Comparison of ENCODE assay signal across 1 cellular context in genomic region chr6:47083586-47084047, GRCh38.
TF ChIP-seq lines count a peak whose summit lies in the region.

No MANE protein-coding gene starts in this region.

TF ChIP-seq in HepG2, 621 proteins besides CTCF, POLR2A, EP300 and RAD21 (continued from another document and continues in another):
- TF ChIP-seq, protein P1, sequence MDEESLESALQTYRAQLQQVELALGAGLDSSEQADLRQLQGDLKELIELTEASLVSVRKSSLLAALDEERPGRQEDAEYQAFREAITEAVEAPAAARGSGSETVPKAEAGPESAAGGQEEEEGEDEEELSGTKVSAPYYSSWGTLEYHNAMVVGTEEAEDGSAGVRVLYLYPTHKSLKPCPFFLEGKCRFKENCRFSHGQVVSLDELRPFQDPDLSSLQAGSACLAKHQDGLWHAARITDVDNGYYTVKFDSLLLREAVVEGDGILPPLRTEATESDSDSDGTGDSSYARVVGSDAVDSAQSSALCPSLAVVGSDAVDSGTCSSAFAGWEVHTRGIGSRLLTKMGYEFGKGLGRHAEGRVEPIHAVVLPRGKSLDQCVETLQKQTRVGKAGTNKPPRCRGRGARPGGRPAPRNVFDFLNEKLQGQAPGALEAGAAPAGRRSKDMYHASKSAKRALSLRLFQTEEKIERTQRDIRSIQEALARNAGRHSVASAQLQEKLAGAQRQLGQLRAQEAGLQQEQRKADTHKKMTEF (CRISPR knock-in tag; IDR thresholded peaks at IDR 0.05), result peak; percentile 55; the same call in 1 of the 2 replicates
- no peak for TF ChIP-seq SETDB1 (CRISPR knock-in tag; IDR thresholded peaks at IDR 0.05; ENCODE audit: borderline replicate concordance)
- peak; percentile 65; the same call in 1 of the 2 replicates for TF ChIP-seq CBX5 (CRISPR knock-in tag; IDR thresholded peaks at IDR 0.05; ENCODE audit: borderline replicate concordance)
- TF ChIP-seq ZNF713 (CRISPR knock-in tag; IDR thresholded peaks at IDR 0.05), result no peak
- no peak; the same call in 1 of the 2 replicates for TF ChIP-seq PPARG (CRISPR knock-in tag; conservative IDR thresholded peaks at IDR 0.05)
- no peak for TF ChIP-seq ZNF567 (CRISPR knock-in tag; IDR thresholded peaks at IDR 0.05; ENCODE audit: borderline replicate concordance)
- TF ChIP-seq ZFX (CRISPR knock-in tag; IDR thresholded peaks at IDR 0.05; ENCODE audit: low read depth), result 0 out of 2 replicates have a peak, but pooled peaks have one; percentile 14
- no peak for TF ChIP-seq ZNF878 (CRISPR knock-in tag; IDR thresholded peaks at IDR 0.05)
- TF ChIP-seq ZNF562 (CRISPR knock-in tag; IDR thresholded peaks at IDR 0.05; ENCODE audit: borderline replicate concordance), result no peak
- TF ChIP-seq PAF1 (CRISPR knock-in tag; IDR thresholded peaks at IDR 0.05), result no peak
- TF ChIP-seq, protein P2, sequence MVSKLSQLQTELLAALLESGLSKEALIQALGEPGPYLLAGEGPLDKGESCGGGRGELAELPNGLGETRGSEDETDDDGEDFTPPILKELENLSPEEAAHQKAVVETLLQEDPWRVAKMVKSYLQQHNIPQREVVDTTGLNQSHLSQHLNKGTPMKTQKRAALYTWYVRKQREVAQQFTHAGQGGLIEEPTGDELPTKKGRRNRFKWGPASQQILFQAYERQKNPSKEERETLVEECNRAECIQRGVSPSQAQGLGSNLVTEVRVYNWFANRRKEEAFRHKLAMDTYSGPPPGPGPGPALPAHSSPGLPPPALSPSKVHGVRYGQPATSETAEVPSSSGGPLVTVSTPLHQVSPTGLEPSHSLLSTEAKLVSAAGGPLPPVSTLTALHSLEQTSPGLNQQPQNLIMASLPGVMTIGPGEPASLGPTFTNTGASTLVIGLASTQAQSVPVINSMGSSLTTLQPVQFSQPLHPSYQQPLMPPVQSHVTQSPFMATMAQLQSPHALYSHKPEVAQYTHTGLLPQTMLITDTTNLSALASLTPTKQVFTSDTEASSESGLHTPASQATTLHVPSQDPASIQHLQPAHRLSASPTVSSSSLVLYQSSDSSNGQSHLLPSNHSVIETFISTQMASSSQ (IDR thresholded peaks at IDR 0.05; ENCODE audit: low read depth), result no peak
- TF ChIP-seq, protein P2 (CRISPR knock-in tag; IDR thresholded peaks at IDR 0.05; ENCODE audit: borderline replicate concordance), result peak; percentile 54; the same call in 1 of the 2 replicates
- TF ChIP-seq, protein P3, sequence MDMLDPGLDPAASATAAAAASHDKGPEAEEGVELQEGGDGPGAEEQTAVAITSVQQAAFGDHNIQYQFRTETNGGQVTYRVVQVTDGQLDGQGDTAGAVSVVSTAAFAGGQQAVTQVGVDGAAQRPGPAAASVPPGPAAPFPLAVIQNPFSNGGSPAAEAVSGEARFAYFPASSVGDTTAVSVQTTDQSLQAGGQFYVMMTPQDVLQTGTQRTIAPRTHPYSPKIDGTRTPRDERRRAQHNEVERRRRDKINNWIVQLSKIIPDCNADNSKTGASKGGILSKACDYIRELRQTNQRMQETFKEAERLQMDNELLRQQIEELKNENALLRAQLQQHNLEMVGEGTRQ (IDR thresholded peaks at IDR 0.05; ENCODE audit: low read depth, low read length), result no peak
- TF ChIP-seq, protein P3 (CRISPR knock-in tag; IDR thresholded peaks at IDR 0.05; ENCODE audit: borderline replicate concordance), result no peak
- no peak for TF ChIP-seq U2AF1 (optimal IDR thresholded peaks at IDR 0.05; ENCODE audit: low read depth, low read length)
- TF ChIP-seq XBP1 (CRISPR knock-in tag; IDR thresholded peaks at IDR 0.05), result no peak
- peak; percentile 43; the same call in 1 of the 2 replicates for TF ChIP-seq ZFY (CRISPR knock-in tag; IDR thresholded peaks at IDR 0.05)
- TF ChIP-seq, protein P4, sequence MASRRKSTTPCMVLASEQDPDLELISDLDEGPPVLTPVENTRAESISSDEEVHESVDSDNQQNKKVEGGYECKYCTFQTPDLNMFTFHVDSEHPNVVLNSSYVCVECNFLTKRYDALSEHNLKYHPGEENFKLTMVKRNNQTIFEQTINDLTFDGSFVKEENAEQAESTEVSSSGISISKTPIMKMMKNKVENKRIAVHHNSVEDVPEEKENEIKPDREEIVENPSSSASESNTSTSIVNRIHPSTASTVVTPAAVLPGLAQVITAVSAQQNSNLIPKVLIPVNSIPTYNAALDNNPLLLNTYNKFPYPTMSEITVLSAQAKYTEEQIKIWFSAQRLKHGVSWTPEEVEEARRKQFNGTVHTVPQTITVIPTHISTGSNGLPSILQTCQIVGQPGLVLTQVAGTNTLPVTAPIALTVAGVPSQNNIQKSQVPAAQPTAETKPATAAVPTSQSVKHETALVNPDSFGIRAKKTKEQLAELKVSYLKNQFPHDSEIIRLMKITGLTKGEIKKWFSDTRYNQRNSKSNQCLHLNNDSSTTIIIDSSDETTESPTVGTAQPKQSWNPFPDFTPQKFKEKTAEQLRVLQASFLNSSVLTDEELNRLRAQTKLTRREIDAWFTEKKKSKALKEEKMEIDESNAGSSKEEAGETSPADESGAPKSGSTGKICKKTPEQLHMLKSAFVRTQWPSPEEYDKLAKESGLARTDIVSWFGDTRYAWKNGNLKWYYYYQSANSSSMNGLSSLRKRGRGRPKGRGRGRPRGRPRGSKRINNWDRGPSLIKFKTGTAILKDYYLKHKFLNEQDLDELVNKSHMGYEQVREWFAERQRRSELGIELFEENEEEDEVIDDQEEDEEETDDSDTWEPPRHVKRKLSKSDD (CRISPR knock-in tag; IDR thresholded peaks at IDR 0.05; ENCODE audit: low read depth), result no peak
- TF ChIP-seq NR1H2 (CRISPR knock-in tag; IDR thresholded peaks at IDR 0.05; ENCODE audit: borderline replicate concordance, low read depth), result no peak
- TF ChIP-seq MAFG (CRISPR knock-in tag; IDR thresholded peaks at IDR 0.05), result no peak
- TF ChIP-seq ZNF7 (CRISPR knock-in tag; IDR thresholded peaks at IDR 0.05), result no peak
- TF ChIP-seq HINFP (CRISPR knock-in tag; IDR thresholded peaks at IDR 0.05; ENCODE audit: low read depth), result no peak
- peak; percentile 35; the same call in 1 of the 2 replicates for TF ChIP-seq TARDBP (CRISPR knock-in tag; IDR thresholded peaks at IDR 0.05)
- TF ChIP-seq SNRNP70 (IDR thresholded peaks at IDR 0.05; ENCODE audit: low read depth, low read length), result no peak
- TF ChIP-seq ZNF296 (CRISPR knock-in tag; conservative IDR thresholded peaks at IDR 0.05), result no peak
- no peak for TF ChIP-seq RFXAP (CRISPR knock-in tag; IDR thresholded peaks at IDR 0.05; ENCODE audit: borderline replicate concordance)
- peak; percentile 63 for TF ChIP-seq ZNF792 (CRISPR knock-in tag; IDR thresholded peaks at IDR 0.05)
- TF ChIP-seq RERE (CRISPR knock-in tag; IDR thresholded peaks at IDR 0.05; ENCODE audit: low read depth), result no peak
- no peak for TF ChIP-seq AKAP8 (CRISPR knock-in tag; IDR thresholded peaks at IDR 0.05)
- TF ChIP-seq HOXA9 (CRISPR knock-in tag; IDR thresholded peaks at IDR 0.05; ENCODE audit: borderline replicate concordance), result no peak
- TF ChIP-seq RAD51 (IDR thresholded peaks at IDR 0.05; ENCODE audit: borderline replicate concordance), result no peak
- no peak for TF ChIP-seq CENPBD1 (CRISPR knock-in tag; IDR thresholded peaks at IDR 0.05; ENCODE audit: borderline replicate concordance, low read depth)
- TF ChIP-seq, protein P5, sequence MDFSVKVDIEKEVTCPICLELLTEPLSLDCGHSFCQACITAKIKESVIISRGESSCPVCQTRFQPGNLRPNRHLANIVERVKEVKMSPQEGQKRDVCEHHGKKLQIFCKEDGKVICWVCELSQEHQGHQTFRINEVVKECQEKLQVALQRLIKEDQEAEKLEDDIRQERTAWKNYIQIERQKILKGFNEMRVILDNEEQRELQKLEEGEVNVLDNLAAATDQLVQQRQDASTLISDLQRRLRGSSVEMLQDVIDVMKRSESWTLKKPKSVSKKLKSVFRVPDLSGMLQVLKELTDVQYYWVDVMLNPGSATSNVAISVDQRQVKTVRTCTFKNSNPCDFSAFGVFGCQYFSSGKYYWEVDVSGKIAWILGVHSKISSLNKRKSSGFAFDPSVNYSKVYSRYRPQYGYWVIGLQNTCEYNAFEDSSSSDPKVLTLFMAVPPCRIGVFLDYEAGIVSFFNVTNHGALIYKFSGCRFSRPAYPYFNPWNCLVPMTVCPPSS (IDR thresholded peaks at IDR 0.05), result no peak
- no peak for TF ChIP-seq ZNF547 (CRISPR knock-in tag; IDR thresholded peaks at IDR 0.05)
- no peak for TF ChIP-seq SYNCRIP (IDR thresholded peaks at IDR 0.05; ENCODE audit: insufficient read depth, low read depth, low read length)
- peak; percentile 35; the same call in 1 of the 2 replicates for TF ChIP-seq NCOA2 (CRISPR knock-in tag; IDR thresholded peaks at IDR 0.05)
- peak; percentile 27; the same call in 1 of the 2 replicates for TF ChIP-seq CEBPB (IDR thresholded peaks at IDR 0.05; ENCODE audit: borderline replicate concordance, low read depth, low read length)
- TF ChIP-seq SRY (CRISPR knock-in tag; IDR thresholded peaks at IDR 0.05), result no peak
- TF ChIP-seq NFATC3 (CRISPR knock-in tag; IDR thresholded peaks at IDR 0.05), result no peak
- TF ChIP-seq HNRNPH1 (optimal IDR thresholded peaks at IDR 0.05; ENCODE audit: low read depth, low read length), result no peak
- TF ChIP-seq RFX3 (CRISPR knock-in tag; IDR thresholded peaks at IDR 0.05), result no peak
- no peak for TF ChIP-seq ZNF598 (CRISPR knock-in tag; IDR thresholded peaks at IDR 0.05; ENCODE audit: borderline replicate concordance)
- TF ChIP-seq ZBTB42 (CRISPR knock-in tag; IDR thresholded peaks at IDR 0.05), result no peak
- TF ChIP-seq IRF1 (CRISPR knock-in tag; IDR thresholded peaks at IDR 0.05; ENCODE audit: low read depth), result no peak
- TF ChIP-seq ZFP36L1 (CRISPR knock-in tag; IDR thresholded peaks at IDR 0.05), result peak; percentile 62; the same call in 1 of the 2 replicates
